ENCODE assay signal across 8 cellular contexts in genomic region chr13:53250272-53250875, GRCh38.
A peak's percentile ranks its signal among the peaks of the same experiment; 100 is the strongest.
DNase-seq lines count a peak whose midpoint lies in the region; ATAC-seq, FAIRE-seq and TF ChIP-seq lines count a peak whose summit lies in the region.

No MANE protein-coding gene starts in this region.

- no peak overlapping the region for H2AFZ ChIP-seq in astrocyte (ENCODE audit: low read depth, low read length)

- H3K4me1 Mint-ChIP-seq in astrocyte (ENCODE audit: low read depth, unreplicated experiment): no peaks in the 10 kb centered on the region
- no peaks in the 10 kb centered on the region for H3K4me1 Mint-ChIP-seq in stimulated activated naive CD8-positive, alpha-beta T cell treated with anti-CD3 and anti-CD28 coated beads, Interleukin-15, amount 100 ng/mL, for 72 hours

- H3K9me3 Mint-ChIP-seq in astrocyte (ENCODE audit: unreplicated experiment): no peaks in the 10 kb centered on the region
- no peaks in the 10 kb centered on the region for H3K9me3 Mint-ChIP-seq in stimulated activated naive CD8-positive, alpha-beta T cell treated with anti-CD3 and anti-CD28 coated beads, Interleukin-15, amount 100 ng/mL, for 72 hours

- no peaks in the 10 kb centered on the region for H3K4me1 ChIP-seq in astrocyte (ENCODE audit: insufficient read depth, low read length)
- H3K4me1 ChIP-seq in iPS DF 6.9 (ENCODE audit: control insufficient read depth, insufficient read depth, low read length): no peaks in the 10 kb centered on the region

- H3K27ac Mint-ChIP-seq in astrocyte (ENCODE audit: unreplicated experiment): no peak overlapping the region
- no peak overlapping the region for H3K27ac Mint-ChIP-seq in stimulated activated naive CD8-positive, alpha-beta T cell treated with anti-CD3 and anti-CD28 coated beads, Interleukin-15, amount 100 ng/mL, for 72 hours

- H3K4me2 ChIP-seq in astrocyte (ENCODE audit: low read length): no peak overlapping the region

- H3K27ac ChIP-seq in astrocyte (ENCODE audit: low read depth, low read length): no peak overlapping the region
- H3K27ac ChIP-seq in iPS DF 6.9 (ENCODE audit: low read length): no peak overlapping the region
- H3K27ac ChIP-seq in coronary artery: no peak overlapping the region

- no CpG with 5 or more reads among the region's 6 CpGs for WGBS in iPS DF 6.9 (ENCODE audit: insufficient coverage, insufficient read length)

- no peak overlapping the region for H3K4me3 Mint-ChIP-seq in astrocyte (ENCODE audit: unreplicated experiment)
- H3K4me3 Mint-ChIP-seq in stimulated activated naive CD8-positive, alpha-beta T cell treated with anti-CD3 and anti-CD28 coated beads, Interleukin-15, amount 100 ng/mL, for 72 hours: no peak overlapping the region

- peak; percentile 74 for ATAC-seq in GM21381 (IDR thresholded peaks at IDR 0.05; ENCODE audit: unreplicated experiment)
- ATAC-seq in HG03571 (IDR thresholded peaks at IDR 0.05; ENCODE audit: unreplicated experiment): peak; percentile 91
- ATAC-seq in stimulated activated naive CD8-positive, alpha-beta T cell treated with anti-CD3 and anti-CD28 coated beads, Interleukin-15, amount 100 ng/mL, for 72 hours: peak; percentile 67

- no peak for FAIRE-seq in astrocyte (lab: Jason Lieb, UNC)

- no peaks in the 10 kb centered on the region for H4K20me1 ChIP-seq in astrocyte (ENCODE audit: insufficient read depth, low read length)

- peak; percentile 88 for TF ChIP-seq CTCF in astrocyte (IDR thresholded peaks at IDR 0.05; ENCODE audit: insufficient read depth, low read depth, low read length)
- TF ChIP-seq CTCF in coronary artery (IDR thresholded peaks at IDR 0.05): no peak

- H3K4me3 ChIP-seq in astrocyte (ENCODE audit: insufficient read depth, low read depth, low read length) (no peak overlapping the region), iPS DF 6.9 (ENCODE audit: low read length) (no peak overlapping the region), coronary artery (no peak overlapping the region)

- peaks cover 12% of the 10 kb centered on the region for H3K27me3 Mint-ChIP-seq in astrocyte (ENCODE audit: low read depth, unreplicated experiment)
- no peaks in the 10 kb centered on the region for H3K27me3 Mint-ChIP-seq in stimulated activated naive CD8-positive, alpha-beta T cell treated with anti-CD3 and anti-CD28 coated beads, Interleukin-15, amount 100 ng/mL, for 72 hours

- H3K36me3 Mint-ChIP-seq in astrocyte (ENCODE audit: low read depth, unreplicated experiment): no peaks in the 10 kb centered on the region

- no peak overlapping the region for H3K9ac ChIP-seq in astrocyte (ENCODE audit: low read length)

- DNase-seq in ELR (ENCODE audit: low read depth): peak; percentile 78
- DNase-seq in NCI-H510A treated with DMSO at 0.1 percent for 48 hours (lab: John Stamatoyannopoulos, UW): peak; percentile 69
- DNase-seq in astrocyte (ENCODE audit: low read depth): peak; percentile 56
- peak; percentile 64 for DNase-seq in iPS DF 6.9 (ENCODE audit: low read depth, low spot score)
- DNase-seq in stimulated activated naive CD8-positive, alpha-beta T cell treated with anti-CD3 and anti-CD28 coated beads, Interleukin-15, amount 100 ng/mL, for 72 hours: peak in 1 of 2 donors; percentile 5
- no peak for DNase-seq in coronary artery (ENCODE audit: low spot score)

- H3K27me3 ChIP-seq in astrocyte (ENCODE audit: insufficient read depth, low read length) (no peaks in the 10 kb centered on the region), iPS DF 6.9 (ENCODE audit: control insufficient read depth, insufficient read depth, low read length) (no peaks in the 10 kb centered on the region)

- H3K36me3 ChIP-seq in astrocyte (ENCODE audit: insufficient read depth, low read length): no peaks in the 10 kb centered on the region
- no peaks in the 10 kb centered on the region for H3K36me3 ChIP-seq in iPS DF 6.9 (ENCODE audit: control insufficient read depth, insufficient read depth, low read length)

- no peaks in the 10 kb centered on the region for H3K79me2 ChIP-seq in astrocyte (ENCODE audit: insufficient read depth, low read length)

- H3K9me3 ChIP-seq in astrocyte (ENCODE audit: insufficient read depth, low read depth, low read length) (no peaks in the 10 kb centered on the region), iPS DF 6.9 (ENCODE audit: control insufficient read depth, insufficient read depth, low read length) (no peaks in the 10 kb centered on the region)
